In genomic region chr3:136787226-136787793, GRCh38 we compare ENCODE assay signal across 9 cellular contexts. TPM values are rescaled to one million over a fixed set of nuclear protein-coding genes. Genes with fewer than 3 reads are reported as not detected.
DNase-seq lines count a peak whose midpoint lies in the region; ATAC-seq and TF ChIP-seq lines count a peak whose summit lies in the region.
"Had no signal": no experiment of that assay in that cellular context is flagged by ENCODE, and none has a peak within 500 bp of the region (broad histone marks: within the 10 kb centered on the region; RNA-seq: fewer than 3 reads in every experiment).

No MANE protein-coding gene starts in this region.

- TF ChIP-seq CTCF in HEK293 (tag by site-specific recombination; IDR thresholded peaks at IDR 0.05) (no peak), Panc1 (IDR thresholded peaks at IDR 0.05) (no peak)

- in situ Hi-C loops in Panc1 (cut with HindIII; ENCODE audit: low pct_unique_long_range_greater_than_20kb, low sequenced_read_pairs): no loop called here

- no peaks in the 10 kb centered on the region for H3K4me1 ChIP-seq in HEK293 (ENCODE audit: control insufficient read depth, insufficient read depth, low read length)
- H3K4me1 ChIP-seq in Panc1 (ENCODE audit: control insufficient read depth, insufficient read depth, low read length): peaks cover 5% of the 10 kb centered on the region; the same call in 1 of the 2 replicates

- H3K4me3 Mint-ChIP-seq in central memory CD8-positive, alpha-beta T cell: no peak overlapping the region
- H3K4me3 Mint-ChIP-seq: CD4-positive, alpha-beta T cell had no signal

- POLR2A ChIA-PET in HEK293 (lab: Yijun Ruan, JAX) (no interaction called here), Panc1 (lab: Charles Lee) (no interaction called here)

- no TSS peak for BruUV-seq in Panc1 (replicated peaks; lab: Mats Ljungman, UMichigan)

- CTCF ChIA-PET in HEK293 (lab: Yijun Ruan, JAX): interaction anchor here (0.7 kb wide), 1 partner anchor 239 kb away, joined by 6 read pairs; no protein-coding TSS in a partner anchor
- CTCF ChIA-PET in Panc1 (lab: Charles Lee): no interaction called here

- H3K27me3 ChIP-seq in Panc1 (ENCODE audit: control insufficient read depth, insufficient read depth, low read length): no peaks in the 10 kb centered on the region

- no peaks in the 10 kb centered on the region for H3K36me3 Mint-ChIP-seq in central memory CD8-positive, alpha-beta T cell (ENCODE audit: insufficient read depth)

- intact Hi-C loops in Panc1 (cut with micrococcal nuclease; ENCODE audit: unreplicated experiment): no loop called here

- DNase-seq in NCI-H2171 treated with DMSO at 0.1 percent for 48 hours (lab: John Stamatoyannopoulos, UW): peak; percentile 8
- DNase-seq in NCI-H2171 (lab: John Stamatoyannopoulos, UW): no peak
- DNase-seq in Panc1 (ENCODE audit: low read depth, low spot score): no peak
- peak in 1 of 2 donors; percentile 10 for DNase-seq in central memory CD8-positive, alpha-beta T cell (ENCODE audit: low spot score in 2 of 2)
- DNase-seq in myocyte (ENCODE audit: low read depth): peak; percentile 33

- H3K27ac Mint-ChIP-seq in central memory CD8-positive, alpha-beta T cell (ENCODE audit: low read depth): peak overlapping the region; percentile 48
- H3K27ac Mint-ChIP-seq: CD4-positive, alpha-beta T cell had no signal

- no peaks in the 10 kb centered on the region for H3K36me3 ChIP-seq in HEK293 (ENCODE audit: control insufficient read depth in 2 of 2, insufficient read depth in 1 of 2, low read length in 2 of 2)
- H3K36me3 ChIP-seq in Panc1 (ENCODE audit: control insufficient read depth, insufficient read depth, low read length): no peaks in the 10 kb centered on the region

- H3K27ac ChIP-seq in HEK293 (ENCODE audit: extremely low read depth, low read depth, low read length) (no peak overlapping the region), Panc1 (ENCODE audit: low read length) (peak overlapping the region; percentile 62; the same call in 1 of the 2 replicates)

- H3K27me3 Mint-ChIP-seq in central memory CD8-positive, alpha-beta T cell: peaks cover 2% of the 10 kb centered on the region
- H3K27me3 Mint-ChIP-seq: CD4-positive, alpha-beta T cell had no signal

- H3K9me3 ChIP-seq in HEK293 (ENCODE audit: control insufficient read depth, insufficient read depth, low read depth, low read length) (no peaks in the 10 kb centered on the region; the same call in 1 of the 2 replicates), Panc1 (ENCODE audit: control insufficient read depth, insufficient read depth, low read depth, low read length) (no peaks in the 10 kb centered on the region)

- H3K9me3 Mint-ChIP-seq in central memory CD8-positive, alpha-beta T cell: no peaks in the 10 kb centered on the region
- H3K9me3 Mint-ChIP-seq: CD4-positive, alpha-beta T cell had no signal

- H3K4me1 Mint-ChIP-seq in central memory CD8-positive, alpha-beta T cell: peaks cover 9% of the 10 kb centered on the region

- H3K4me3 ChIP-seq in HEK293 (ENCODE audit: low read depth, low read length) (no peak overlapping the region), Panc1 (ENCODE audit: low read depth in 2 of 2, low read length in 2 of 2) (no peak overlapping the region)

- ATAC-seq in Panc1 (peak; percentile 58; the same call in 1 of the 2 replicates), HG03095 (IDR thresholded peaks at IDR 0.05; ENCODE audit: unreplicated experiment) (no peak), GM18870 (IDR thresholded peaks at IDR 0.05; ENCODE audit: unreplicated experiment) (no peak)
- ATAC-seq in central memory CD8-positive, alpha-beta T cell (replicated peaks; ENCODE audit: extremely low read depth, poor library complexity, severe bottlenecking): peak; percentile 81

TF ChIP-seq in HEK293, 187 proteins besides CTCF, POLR2A, EP300 and RAD21:
- TF ChIP-seq ZIC2 (tag by site-specific recombination; IDR thresholded peaks at IDR 0.05): peak; percentile 80
- no peak for TF ChIP-seq YY2 (tag by site-specific recombination; IDR thresholded peaks at IDR 0.05)

RNA-seq across cellular contexts. Expression of gene SLC35G2, which starts 31.6 kb away (rescaled TPM):
- total RNA-seq in Panc1 (2021; ENCODE audit: unreplicated experiment): 15.0 TPM
- polyA plus RNA-seq in Panc1 (2012; ENCODE audit: insufficient read length): 8.1 TPM
- 13.7 and 14.3 TPM in 2 replicates for total RNA-seq in myocyte
- 8.9 TPM for polyA plus RNA-seq in myocyte (2012)

RNA-seq across cellular contexts. Expression of gene STAG1, which starts 35.1 kb away (rescaled TPM):
- 43.7 TPM for total RNA-seq in Panc1 (2021; ENCODE audit: unreplicated experiment)
- 11.7 TPM for polyA plus RNA-seq in Panc1 (2012; ENCODE audit: insufficient read length)
- 27.5 and 29.3 TPM in 2 replicates for total RNA-seq in myocyte
- polyA plus RNA-seq in myocyte (2012): 7.2 TPM

Comparison
In these comparisons a context has a peak if more than half of its experiments do, and no peak if none do; other contexts are left out.
1. DNase-seq: peak in NCI-H2171 treated with DMSO at 0.1 percent for 48 hours (single experiment) and myocyte (single experiment); none in NCI-H2171 (single experiment) and Panc1 (single experiment).
2. ATAC-seq: peak in Panc1 (single experiment) and central memory CD8-positive, alpha-beta T cell (single experiment); none in HG03095 (single experiment) and GM18870 (single experiment).